8 cellular contexts compared by ENCODE assay signal in genomic region chr17:28644782-28645575, GRCh38. TPM values are rescaled to one million over a fixed set of nuclear protein-coding genes. Genes with fewer than 3 reads are reported as not detected.
DNase-seq lines count a peak whose midpoint lies in the region; ATAC-seq and TF ChIP-seq lines count a peak whose summit lies in the region.

Gene BLTP2 (minus strand): TSS chr17:28645158. CDS start chr17:28645056, 102 bp downstream.

- H3K4me3 ChIP-seq in OCI-LY3 (ENCODE audit: low read length), result peak within 1 kb of the TSS; percentile 93
- H3K4me3 ChIP-seq in mononuclear cell (ENCODE audit: low read length), result peak within 1 kb of the TSS; percentile 90

- peaks cover 30% of the 10 kb centered on the region for H3K36me3 ChIP-seq in OCI-LY3 (replicated peaks; ENCODE audit: low read depth, low read length)

- peak within 1 kb of the TSS; percentile 57 for H3K27ac ChIP-seq in OCI-LY3 (ENCODE audit: low read length)

- in situ Hi-C loops in Caki2 (cut with HindIII; ENCODE audit: low pct_unique_long_range_greater_than_20kb, low sequenced_read_pairs), result no loop called here

- H3K9me3 ChIP-seq in OCI-LY3 (ENCODE audit: insufficient read depth, low read length) (no peaks in the 10 kb centered on the region), mononuclear cell (ENCODE audit: low read depth, low read length) (no peaks in the 10 kb centered on the region)

- DNase-seq in Caki2 (ENCODE audit: low read depth), result peak; percentile 92
- DNase-seq in HuH-7.5 (ENCODE audit: low spot score), result peak; percentile 95
- peak; percentile 92 for DNase-seq in activated T-cell treated with anti-CD3 and anti-CD28 coated beads for 1 hour (ENCODE audit: low read depth)
- peak; percentile 90 for DNase-seq in epidermal melanocyte (ENCODE audit: insufficient read length, low spot score)
- DNase-seq in stimulated activated CD8-positive, alpha-beta memory T cell treated with anti-CD3 and anti-CD28 coated beads, Interleukin-2, amount 100 ng/mL, for 48 hours (ENCODE audit: low read depth in 2 of 2), result peak; percentile 92 to 95

- peak within 1 kb of the TSS; percentile 87 for H3K4me2 ChIP-seq in OCI-LY3 (ENCODE audit: low read length)

- H2AFZ ChIP-seq in OCI-LY3 (ENCODE audit: low read depth, low read length), result peak within 1 kb of the TSS; percentile 50; the same call in 1 of the 2 replicates

- H4K20me1 ChIP-seq in OCI-LY3 (ENCODE audit: insufficient read depth, low read length), result peaks cover 5% of the 10 kb centered on the region; the same call in 1 of the 2 replicates

- H3K27me3 ChIP-seq in OCI-LY3 (ENCODE audit: low read depth, low read length), result no peaks in the 10 kb centered on the region
- H3K27me3 ChIP-seq in mononuclear cell (ENCODE audit: insufficient read depth, low read length), result no peaks in the 10 kb centered on the region

- H3K4me1 ChIP-seq in OCI-LY3 (ENCODE audit: low read length), result peaks cover 24% of the 10 kb centered on the region
- peaks cover 40% of the 10 kb centered on the region for H3K4me1 ChIP-seq in mononuclear cell (ENCODE audit: insufficient read depth, low read length)

- ATAC-seq in GM21447 (IDR thresholded peaks at IDR 0.05; ENCODE audit: unreplicated experiment), result peak; percentile 81

- peaks cover 28% of the 10 kb centered on the region for H3K79me2 ChIP-seq in OCI-LY3 (ENCODE audit: low read length)

- no peak for TF ChIP-seq CTCF in OCI-LY3 (IDR thresholded peaks at IDR 0.05; ENCODE audit: low read depth, low read length)

- H3K9ac ChIP-seq in OCI-LY3 (ENCODE audit: low read length), result peak within 1 kb of the TSS; percentile 93

RNA-seq across cellular contexts. Expression of gene BLTP2, which starts in this region (rescaled TPM):
- 62.0 and 73.6 TPM in 2 replicates for total RNA-seq in Caki2 (2014; rRNA removed; shearing (Covaris generic); ENCODE audit: low replicate concordance)
- 85.2 TPM for total RNA-seq in mononuclear cell

Comparison
In these comparisons a context has a peak if more than half of its experiments do, and no peak if none do; other contexts are left out.
1. Peak in every context shown above with its lines: DNase-seq, ATAC-seq, H3K4me3 ChIP-seq and H3K27ac ChIP-seq.